Comparison of ENCODE assay signal across 16 cellular contexts in the genomic region with DNA sequence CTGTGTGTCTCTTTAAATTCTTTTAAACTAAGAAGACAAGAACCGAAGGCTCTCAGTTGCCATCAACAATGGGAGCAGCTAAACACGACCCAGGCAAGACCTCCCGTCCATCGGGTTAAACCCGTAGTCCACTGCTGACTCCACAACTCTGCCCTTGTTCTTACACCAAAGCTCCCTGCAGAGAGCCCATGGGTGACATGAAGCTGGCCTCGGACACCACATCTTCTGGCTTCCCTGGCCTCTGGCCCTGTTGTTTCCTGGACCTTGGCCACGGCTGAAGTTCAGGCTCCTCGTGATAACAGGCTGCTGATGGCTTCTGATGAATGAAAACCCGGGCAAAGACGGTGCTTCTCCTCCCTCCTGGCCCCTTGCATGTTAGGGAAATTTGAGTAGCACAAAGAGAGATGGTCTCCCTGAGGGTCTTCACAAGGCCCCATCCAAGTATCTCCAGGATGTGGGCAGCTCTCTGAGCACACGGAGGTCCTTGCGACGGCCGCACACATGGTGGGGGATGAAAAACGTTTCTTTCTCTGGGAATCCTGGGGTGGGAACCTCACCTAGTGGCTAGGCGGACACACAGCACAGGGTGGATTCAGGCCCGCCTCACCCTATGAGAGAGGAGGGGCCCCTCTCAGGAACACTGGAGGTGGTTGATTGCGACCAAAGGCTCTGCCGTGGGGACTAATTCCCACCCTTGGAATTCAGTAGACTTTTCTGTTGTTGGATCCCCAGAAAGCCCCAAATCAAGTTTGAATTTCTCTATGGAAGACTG.
A peak's percentile ranks its signal among the peaks of the same experiment; 100 is the strongest.
DNase-seq lines count a peak whose midpoint lies in the region; ATAC-seq, FAIRE-seq and TF ChIP-seq lines count a peak whose summit lies in the region.
"Had no signal": no experiment of that assay in that cellular context is flagged by ENCODE, and none has a peak within 500 bp of the region (broad histone marks: within the 10 kb centered on the region; RNA-seq: fewer than 3 reads in every experiment).

No MANE protein-coding gene starts in this region.

- TF ChIP-seq POLR2A in breast epithelium (IDR thresholded peaks at IDR 0.05) = no peak

- H3K27ac ChIP-seq in MM.1S (ENCODE audit: low read length) (no peak overlapping the region), breast epithelium (no peak overlapping the region), neural progenitor cell (no peak overlapping the region), SJCRH30 (no peak overlapping the region), pancreas (no peak overlapping the region)
- H3K27ac ChIP-seq: psoas muscle, SK-N-MC had no signal

- H3K9me3 ChIP-seq in MM.1S (replicated peaks; ENCODE audit: insufficient read depth, low read length) (no peaks in the 10 kb centered on the region), breast epithelium (no peaks in the 10 kb centered on the region), neural progenitor cell (ENCODE audit: low read depth) (no peaks in the 10 kb centered on the region), SJCRH30 (replicated peaks) (no peaks in the 10 kb centered on the region), pancreas (no peaks in the 10 kb centered on the region)
- H3K9me3 ChIP-seq: BE2C, psoas muscle had no signal

- H3K79me2 ChIP-seq in MM.1S (ENCODE audit: low read length) = no peaks in the 10 kb centered on the region
- no peaks in the 10 kb centered on the region for H3K79me2 ChIP-seq in neural progenitor cell (ENCODE audit: low read depth)

- peaks cover 38% of the 10 kb centered on the region for H3K4me1 Mint-ChIP-seq in neural progenitor cell
- H3K4me1 Mint-ChIP-seq: activated naive CD8-positive, alpha-beta T cell treated with anti-CD3 and anti-CD28 coated beads, Interleukin-2, amount 10 ng/mL, durations not matched to agents 7 days and 5 days had no signal

- DNase-seq in MM.1S (no peak), breast epithelium (ENCODE audit: low spot score in 2 of 2) (no peak), neural progenitor cell (ENCODE audit: low spot score) (no peak), SJCRH30 (no peak), NCI-H345 treated with DMSO at 0.1 percent for 48 hours (lab: John Stamatoyannopoulos, UW; ENCODE audit: unreplicated experiment) (no peak), pancreas (no peak)
- DNase-seq: activated naive CD8-positive, alpha-beta T cell treated with anti-CD3 and anti-CD28 coated beads, Interleukin-2, amount 10 ng/mL, durations not matched to agents 7 days and 5 days; activated T-cell treated with anti-CD3 and anti-CD28 coated beads, Interleukin-2, amount 50 U/mL, for 4 hours; BE2C; left colon; psoas muscle; stimulated activated CD4-positive, alpha-beta T cell treated with anti-CD3 and anti-CD28 coated beads, Interleukin-15, amount 100 ng/mL, for 24 hours had no signal

- peaks cover 5% of the 10 kb centered on the region for H3K27me3 Mint-ChIP-seq in neural progenitor cell (ENCODE audit: insufficient read depth, low read depth)
- H3K27me3 Mint-ChIP-seq: activated naive CD8-positive, alpha-beta T cell treated with anti-CD3 and anti-CD28 coated beads, Interleukin-2, amount 10 ng/mL, durations not matched to agents 7 days and 5 days had no signal

- TF ChIP-seq CTCF in MM.1S (IDR thresholded peaks at IDR 0.05; ENCODE audit: low read length) = no peak
- no peak for TF ChIP-seq CTCF in breast epithelium (IDR thresholded peaks at IDR 0.05)
- TF ChIP-seq CTCF in neural progenitor cell (IDR thresholded peaks at IDR 0.05) = no peak
- no peak for TF ChIP-seq CTCF in pancreas (IDR thresholded peaks at IDR 0.05)

- H3K9ac ChIP-seq in MM.1S (ENCODE audit: low read length) (no peak overlapping the region), neural progenitor cell (no peak overlapping the region)

- H3K27ac Mint-ChIP-seq in neural progenitor cell = peak overlapping the region; percentile 79
- H3K27ac Mint-ChIP-seq: activated naive CD8-positive, alpha-beta T cell treated with anti-CD3 and anti-CD28 coated beads, Interleukin-2, amount 10 ng/mL, durations not matched to agents 7 days and 5 days had no signal

- intact Hi-C loops in breast epithelium (cut with DNase I; ENCODE audit: low total_unique reads) = no loop called here
- intact Hi-C loops in pancreas (cut with DNase I) = no loop called here

- FAIRE-seq in pancreas (lab: Jason Lieb, UNC) = no peak
- FAIRE-seq: bronchial epithelial cell had no signal

- WGBS in pancreas, 2 donors = 50 to 58% methylated on average over 19 of the region's 19 CpGs

- no peaks in the 10 kb centered on the region for H3K9me2 ChIP-seq in MM.1S (replicated peaks; ENCODE audit: insufficient read depth, low read length)

- no peaks in the 10 kb centered on the region for H3K9me3 Mint-ChIP-seq in neural progenitor cell
- H3K9me3 Mint-ChIP-seq: activated naive CD8-positive, alpha-beta T cell treated with anti-CD3 and anti-CD28 coated beads, Interleukin-2, amount 10 ng/mL, durations not matched to agents 7 days and 5 days; activated T-cell treated with anti-CD3 and anti-CD28 coated beads, Interleukin-2, amount 50 U/mL, for 4 hours had no signal

- H3K36me3 Mint-ChIP-seq in neural progenitor cell = no peaks in the 10 kb centered on the region
- H3K36me3 Mint-ChIP-seq: activated naive CD8-positive, alpha-beta T cell treated with anti-CD3 and anti-CD28 coated beads, Interleukin-2, amount 10 ng/mL, durations not matched to agents 7 days and 5 days had no signal

- H2AFZ ChIP-seq in MM.1S (ENCODE audit: low read length) = peak overlapping the region; percentile 40; the same call in 1 of the 2 replicates
- no peak overlapping the region for H2AFZ ChIP-seq in neural progenitor cell (replicated peaks)

- peak; percentile 18 for ATAC-seq in GM18517 (IDR thresholded peaks at IDR 0.05; ENCODE audit: unreplicated experiment)
- ATAC-seq in HG03378 (IDR thresholded peaks at IDR 0.05; ENCODE audit: unreplicated experiment) = no peak
- no peak for ATAC-seq in pancreas
- ATAC-seq: left colon, psoas muscle had no signal

- H3K36me3 ChIP-seq in MM.1S (replicated peaks; ENCODE audit: insufficient read depth, low read length) = no peaks in the 10 kb centered on the region
- no peaks in the 10 kb centered on the region for H3K36me3 ChIP-seq in breast epithelium
- no peaks in the 10 kb centered on the region for H3K36me3 ChIP-seq in neural progenitor cell
- no peaks in the 10 kb centered on the region for H3K36me3 ChIP-seq in SJCRH30
- no peaks in the 10 kb centered on the region for H3K36me3 ChIP-seq in pancreas
- H3K36me3 ChIP-seq: BE2C had no signal

- no peaks in the 10 kb centered on the region for H3K4me1 ChIP-seq in MM.1S (ENCODE audit: low read length)
- no peaks in the 10 kb centered on the region for H3K4me1 ChIP-seq in breast epithelium
- H3K4me1 ChIP-seq in neural progenitor cell = peaks cover 14% of the 10 kb centered on the region
- H3K4me1 ChIP-seq in SJCRH30 = no peaks in the 10 kb centered on the region
- H3K4me1 ChIP-seq in pancreas = no peaks in the 10 kb centered on the region
- H3K4me1 ChIP-seq: BE2C, psoas muscle had no signal

- H3K4me3 ChIP-seq in MM.1S (ENCODE audit: low read length) = peak overlapping the region; percentile 52
- H3K4me3 ChIP-seq in breast epithelium = peak overlapping the region in 2 of 3 donors; percentile 22 to 46
- H3K4me3 ChIP-seq in neural progenitor cell = no peak overlapping the region
- no peak overlapping the region for H3K4me3 ChIP-seq in SJCRH30
- no peak overlapping the region for H3K4me3 ChIP-seq in pancreas
- H3K4me3 ChIP-seq: psoas muscle, SK-N-MC had no signal

- no peaks in the 10 kb centered on the region for H3K27me3 ChIP-seq in MM.1S (replicated peaks; ENCODE audit: insufficient read depth, low read length)
- peaks cover 0 to 16% of the 10 kb centered on the region in 2 donors for H3K27me3 ChIP-seq in breast epithelium
- H3K27me3 ChIP-seq in neural progenitor cell = no peaks in the 10 kb centered on the region
- no peaks in the 10 kb centered on the region for H3K27me3 ChIP-seq in SJCRH30
- no peaks in the 10 kb centered on the region for H3K27me3 ChIP-seq in pancreas

- H4K20me1 ChIP-seq in MM.1S (ENCODE audit: insufficient read depth, low read length) (no peaks in the 10 kb centered on the region), neural progenitor cell (ENCODE audit: low read depth) (no peaks in the 10 kb centered on the region)

- H3K4me2 ChIP-seq in MM.1S (ENCODE audit: low read depth, low read length) (peak overlapping the region; percentile 61), neural progenitor cell (no peak overlapping the region)

- no peak overlapping the region for H3K4me3 Mint-ChIP-seq in neural progenitor cell
- H3K4me3 Mint-ChIP-seq: activated naive CD8-positive, alpha-beta T cell treated with anti-CD3 and anti-CD28 coated beads, Interleukin-2, amount 10 ng/mL, durations not matched to agents 7 days and 5 days; activated T-cell treated with anti-CD3 and anti-CD28 coated beads, Interleukin-2, amount 50 U/mL, for 4 hours had no signal

- no peaks in the 10 kb centered on the region for H3F3A ChIP-seq in MM.1S (ENCODE audit: insufficient read depth, low read length)
- no peaks in the 10 kb centered on the region for H3F3A ChIP-seq in neural progenitor cell (ENCODE audit: low read depth)

Comparison
In these comparisons a context has a peak if more than half of its experiments do, and no peak if none do; other contexts are left out.
1. H3K4me3 ChIP-seq: peak in MM.1S (single experiment) and breast epithelium (2 of 3); none in neural progenitor cell (single experiment), SJCRH30 (single experiment) and pancreas (0 of 4).